In the genomic region with DNA sequence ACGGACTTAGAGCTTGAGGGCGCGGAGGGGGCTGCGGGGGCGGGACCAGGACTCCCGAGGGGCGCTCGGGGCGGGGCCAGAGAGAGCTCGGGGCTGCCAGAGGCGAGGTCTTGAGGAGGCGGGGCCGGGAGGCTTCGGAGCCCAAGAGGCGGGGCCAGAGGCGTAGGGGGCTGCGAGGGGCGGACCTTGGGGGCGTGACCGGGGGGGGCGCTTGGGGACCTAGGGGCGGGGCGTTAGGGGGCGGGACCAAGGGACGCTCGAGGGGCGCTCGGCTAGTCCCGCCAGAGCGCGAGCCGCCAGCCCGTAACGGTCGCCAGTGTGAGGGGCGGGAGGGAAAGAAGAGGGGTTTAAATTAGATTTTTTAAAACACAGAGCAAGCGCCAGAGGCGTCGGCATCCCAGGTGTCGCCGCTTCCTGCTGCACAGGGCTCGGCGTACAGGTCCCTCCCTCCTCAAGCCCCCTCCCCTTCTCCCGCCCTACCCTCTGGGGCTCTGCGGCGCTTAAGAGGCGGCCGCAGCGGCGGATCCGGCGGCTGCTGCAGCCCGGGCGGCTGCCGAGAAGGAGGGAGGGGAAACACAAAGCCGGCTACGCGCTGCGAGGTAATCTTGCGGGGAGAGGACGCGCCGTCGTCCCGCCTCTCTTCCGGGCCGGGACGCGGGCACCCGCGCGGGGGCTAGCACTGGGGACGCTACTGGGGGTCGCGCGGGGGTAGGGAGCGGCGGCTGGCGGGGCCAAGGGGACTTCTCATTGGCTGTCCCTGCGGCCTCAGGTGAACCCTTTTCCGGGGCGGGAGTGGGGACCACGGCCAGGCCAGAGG, we compare ENCODE assay signal across 1 cellular context.
TF ChIP-seq lines count a peak whose summit lies in the region.

A gene with protein sequence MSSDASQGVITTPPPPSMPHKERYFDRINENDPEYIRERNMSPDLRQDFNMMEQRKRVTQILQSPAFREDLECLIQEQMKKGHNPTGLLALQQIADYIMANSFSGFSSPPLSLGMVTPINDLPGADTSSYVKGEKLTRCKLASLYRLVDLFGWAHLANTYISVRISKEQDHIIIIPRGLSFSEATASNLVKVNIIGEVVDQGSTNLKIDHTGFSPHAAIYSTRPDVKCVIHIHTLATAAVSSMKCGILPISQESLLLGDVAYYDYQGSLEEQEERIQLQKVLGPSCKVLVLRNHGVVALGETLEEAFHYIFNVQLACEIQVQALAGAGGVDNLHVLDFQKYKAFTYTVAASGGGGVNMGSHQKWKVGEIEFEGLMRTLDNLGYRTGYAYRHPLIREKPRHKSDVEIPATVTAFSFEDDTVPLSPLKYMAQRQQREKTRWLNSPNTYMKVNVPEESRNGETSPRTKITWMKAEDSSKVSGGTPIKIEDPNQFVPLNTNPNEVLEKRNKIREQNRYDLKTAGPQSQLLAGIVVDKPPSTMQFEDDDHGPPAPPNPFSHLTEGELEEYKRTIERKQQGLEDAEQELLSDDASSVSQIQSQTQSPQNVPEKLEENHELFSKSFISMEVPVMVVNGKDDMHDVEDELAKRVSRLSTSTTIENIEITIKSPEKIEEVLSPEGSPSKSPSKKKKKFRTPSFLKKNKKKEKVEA (plus strand): TSS at position 284 of the 817 bp plus-strand sequence. CDS start 92,670 bp downstream, outside the sequence.

TF ChIP-seq in HepG2, 621 proteins besides CTCF, POLR2A, EP300 and RAD21 (continued from another document and continues in another):
- TF ChIP-seq, protein P1, sequence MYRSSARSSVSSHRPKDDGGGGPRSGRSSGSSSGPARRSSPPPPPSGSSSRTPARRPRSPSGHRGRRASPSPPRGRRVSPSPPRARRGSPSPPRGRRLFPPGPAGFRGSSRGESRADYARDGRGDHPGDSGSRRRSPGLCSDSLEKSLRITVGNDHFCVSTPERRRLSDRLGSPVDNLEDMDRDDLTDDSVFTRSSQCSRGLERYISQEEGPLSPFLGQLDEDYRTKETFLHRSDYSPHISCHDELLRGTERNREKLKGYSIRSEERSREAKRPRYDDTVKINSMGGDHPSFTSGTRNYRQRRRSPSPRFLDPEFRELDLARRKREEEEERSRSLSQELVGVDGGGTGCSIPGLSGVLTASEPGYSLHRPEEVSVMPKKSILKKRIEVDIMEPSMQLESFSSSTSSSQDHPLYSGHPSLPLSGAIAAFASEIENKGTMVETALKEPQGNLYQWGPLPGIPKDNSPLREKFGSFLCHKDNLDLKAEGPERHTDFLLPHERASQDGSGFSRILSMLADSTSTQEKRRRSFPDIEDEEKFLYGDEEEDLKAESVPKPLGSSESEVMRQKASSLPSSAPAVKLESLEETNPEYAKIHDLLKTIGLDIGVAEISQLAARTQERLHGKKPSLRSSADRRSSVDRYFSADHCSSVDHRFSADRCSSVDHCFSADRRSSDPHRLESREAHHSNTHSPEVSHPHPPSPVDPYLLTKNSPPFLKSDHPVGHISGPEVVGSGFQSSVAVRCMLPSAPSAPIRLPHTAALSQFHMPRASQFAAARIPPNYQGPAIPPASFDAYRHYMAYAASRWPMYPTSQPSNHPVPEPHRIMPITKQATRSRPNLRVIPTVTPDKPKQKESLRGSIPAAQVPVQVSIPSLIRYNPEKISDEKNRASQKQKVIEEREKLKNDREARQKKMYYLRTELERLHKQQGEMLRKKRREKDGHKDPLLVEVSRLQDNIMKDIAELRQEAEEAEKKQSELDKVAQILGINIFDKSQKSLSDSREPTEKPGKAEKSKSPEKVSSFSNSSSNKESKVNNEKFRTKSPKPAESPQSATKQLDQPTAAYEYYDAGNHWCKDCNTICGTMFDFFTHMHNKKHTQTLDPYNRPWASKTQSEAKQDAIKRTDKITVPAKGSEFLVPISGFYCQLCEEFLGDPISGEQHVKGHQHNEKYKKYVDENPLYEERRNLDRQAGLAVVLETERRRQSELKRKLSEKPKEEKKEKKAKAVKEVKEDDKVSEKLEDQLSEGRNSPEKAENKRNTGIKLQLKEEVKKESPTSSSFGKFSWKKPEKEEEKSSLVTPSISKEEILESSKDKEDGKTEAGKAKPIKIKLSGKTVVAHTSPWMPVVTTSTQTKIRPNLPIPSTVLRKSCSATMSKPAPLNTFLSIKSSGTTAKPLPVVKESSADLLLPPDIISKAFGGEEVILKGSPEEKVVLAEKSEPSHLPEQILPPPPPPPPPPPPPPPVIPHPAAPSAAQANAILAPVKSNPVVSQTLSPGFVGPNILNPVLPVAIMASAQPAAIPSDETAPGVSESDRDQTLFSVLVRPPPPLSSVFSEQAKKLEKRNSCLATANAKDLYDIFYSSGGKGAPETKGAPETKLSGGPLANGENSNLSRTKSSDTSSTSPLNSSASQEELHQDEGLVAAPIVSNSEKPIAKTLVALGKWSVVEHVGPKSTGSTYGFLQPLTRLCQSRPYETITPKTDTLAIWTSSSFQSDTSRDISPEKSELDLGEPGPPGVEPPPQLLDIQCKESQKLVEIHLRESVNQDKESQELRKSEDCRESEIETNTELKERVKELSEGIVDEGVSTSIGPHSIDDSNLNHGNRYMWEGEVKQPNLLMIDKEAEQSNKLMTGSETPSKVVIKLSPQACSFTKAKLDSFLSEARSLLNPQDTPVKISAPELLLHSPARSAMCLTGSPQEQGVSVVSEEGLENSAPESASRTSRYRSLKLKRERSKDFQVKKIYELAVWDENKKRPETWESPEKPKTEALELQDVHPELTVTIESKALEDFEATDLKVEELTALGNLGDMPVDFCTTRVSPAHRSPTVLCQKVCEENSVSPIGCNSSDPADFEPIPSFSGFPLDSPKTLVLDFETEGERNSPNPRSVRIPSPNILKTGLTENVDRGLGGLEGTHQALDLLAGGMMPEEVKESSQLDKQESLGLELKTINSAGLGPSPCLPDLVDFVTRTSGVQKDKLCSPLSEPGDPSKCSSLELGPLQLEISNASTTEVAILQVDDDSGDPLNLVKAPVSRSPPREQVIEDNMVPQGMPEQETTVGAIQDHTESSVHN (CRISPR knock-in tag; IDR thresholded peaks at IDR 0.05), result no peak
- TF ChIP-seq, protein P2, sequence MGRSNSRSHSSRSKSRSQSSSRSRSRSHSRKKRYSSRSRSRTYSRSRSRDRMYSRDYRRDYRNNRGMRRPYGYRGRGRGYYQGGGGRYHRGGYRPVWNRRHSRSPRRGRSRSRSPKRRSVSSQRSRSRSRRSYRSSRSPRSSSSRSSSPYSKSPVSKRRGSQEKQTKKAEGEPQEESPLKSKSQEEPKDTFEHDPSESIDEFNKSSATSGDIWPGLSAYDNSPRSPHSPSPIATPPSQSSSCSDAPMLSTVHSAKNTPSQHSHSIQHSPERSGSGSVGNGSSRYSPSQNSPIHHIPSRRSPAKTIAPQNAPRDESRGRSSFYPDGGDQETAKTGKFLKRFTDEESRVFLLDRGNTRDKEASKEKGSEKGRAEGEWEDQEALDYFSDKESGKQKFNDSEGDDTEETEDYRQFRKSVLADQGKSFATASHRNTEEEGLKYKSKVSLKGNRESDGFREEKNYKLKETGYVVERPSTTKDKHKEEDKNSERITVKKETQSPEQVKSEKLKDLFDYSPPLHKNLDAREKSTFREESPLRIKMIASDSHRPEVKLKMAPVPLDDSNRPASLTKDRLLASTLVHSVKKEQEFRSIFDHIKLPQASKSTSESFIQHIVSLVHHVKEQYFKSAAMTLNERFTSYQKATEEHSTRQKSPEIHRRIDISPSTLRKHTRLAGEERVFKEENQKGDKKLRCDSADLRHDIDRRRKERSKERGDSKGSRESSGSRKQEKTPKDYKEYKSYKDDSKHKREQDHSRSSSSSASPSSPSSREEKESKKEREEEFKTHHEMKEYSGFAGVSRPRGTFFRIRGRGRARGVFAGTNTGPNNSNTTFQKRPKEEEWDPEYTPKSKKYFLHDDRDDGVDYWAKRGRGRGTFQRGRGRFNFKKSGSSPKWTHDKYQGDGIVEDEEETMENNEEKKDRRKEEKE (IDR thresholded peaks at IDR 0.05), result no peak
- TF ChIP-seq, protein P3, sequence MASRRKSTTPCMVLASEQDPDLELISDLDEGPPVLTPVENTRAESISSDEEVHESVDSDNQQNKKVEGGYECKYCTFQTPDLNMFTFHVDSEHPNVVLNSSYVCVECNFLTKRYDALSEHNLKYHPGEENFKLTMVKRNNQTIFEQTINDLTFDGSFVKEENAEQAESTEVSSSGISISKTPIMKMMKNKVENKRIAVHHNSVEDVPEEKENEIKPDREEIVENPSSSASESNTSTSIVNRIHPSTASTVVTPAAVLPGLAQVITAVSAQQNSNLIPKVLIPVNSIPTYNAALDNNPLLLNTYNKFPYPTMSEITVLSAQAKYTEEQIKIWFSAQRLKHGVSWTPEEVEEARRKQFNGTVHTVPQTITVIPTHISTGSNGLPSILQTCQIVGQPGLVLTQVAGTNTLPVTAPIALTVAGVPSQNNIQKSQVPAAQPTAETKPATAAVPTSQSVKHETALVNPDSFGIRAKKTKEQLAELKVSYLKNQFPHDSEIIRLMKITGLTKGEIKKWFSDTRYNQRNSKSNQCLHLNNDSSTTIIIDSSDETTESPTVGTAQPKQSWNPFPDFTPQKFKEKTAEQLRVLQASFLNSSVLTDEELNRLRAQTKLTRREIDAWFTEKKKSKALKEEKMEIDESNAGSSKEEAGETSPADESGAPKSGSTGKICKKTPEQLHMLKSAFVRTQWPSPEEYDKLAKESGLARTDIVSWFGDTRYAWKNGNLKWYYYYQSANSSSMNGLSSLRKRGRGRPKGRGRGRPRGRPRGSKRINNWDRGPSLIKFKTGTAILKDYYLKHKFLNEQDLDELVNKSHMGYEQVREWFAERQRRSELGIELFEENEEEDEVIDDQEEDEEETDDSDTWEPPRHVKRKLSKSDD (CRISPR knock-in tag; IDR thresholded peaks at IDR 0.05; ENCODE audit: low read depth), result no peak
- TF ChIP-seq HDAC1 (CRISPR knock-in tag; IDR thresholded peaks at IDR 0.05), result no peak
- TF ChIP-seq, protein P4, sequence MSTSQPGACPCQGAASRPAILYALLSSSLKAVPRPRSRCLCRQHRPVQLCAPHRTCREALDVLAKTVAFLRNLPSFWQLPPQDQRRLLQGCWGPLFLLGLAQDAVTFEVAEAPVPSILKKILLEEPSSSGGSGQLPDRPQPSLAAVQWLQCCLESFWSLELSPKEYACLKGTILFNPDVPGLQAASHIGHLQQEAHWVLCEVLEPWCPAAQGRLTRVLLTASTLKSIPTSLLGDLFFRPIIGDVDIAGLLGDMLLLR (CRISPR knock-in tag; IDR thresholded peaks at IDR 0.05), result peak; percentile 4; the same call in 1 of the 2 replicates
- peak; percentile 60; the same call in 1 of the 2 replicates for TF ChIP-seq ZNF124 (CRISPR knock-in tag; IDR thresholded peaks at IDR 0.05)
- TF ChIP-seq, protein P5, sequence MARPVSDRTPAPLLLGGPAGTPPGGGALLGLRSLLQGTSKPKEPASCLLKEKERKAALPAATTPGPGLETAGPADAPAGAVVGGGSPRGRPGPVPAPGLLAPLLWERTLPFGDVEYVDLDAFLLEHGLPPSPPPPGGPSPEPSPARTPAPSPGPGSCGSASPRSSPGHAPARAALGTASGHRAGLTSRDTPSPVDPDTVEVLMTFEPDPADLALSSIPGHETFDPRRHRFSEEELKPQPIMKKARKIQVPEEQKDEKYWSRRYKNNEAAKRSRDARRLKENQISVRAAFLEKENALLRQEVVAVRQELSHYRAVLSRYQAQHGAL (CRISPR knock-in tag; IDR thresholded peaks at IDR 0.05; ENCODE audit: not compliant biosample characterization), result no peak
- no peak for TF ChIP-seq ZNF614 (CRISPR knock-in tag; IDR thresholded peaks at IDR 0.05; ENCODE audit: borderline replicate concordance)
- TF ChIP-seq, protein P6, sequence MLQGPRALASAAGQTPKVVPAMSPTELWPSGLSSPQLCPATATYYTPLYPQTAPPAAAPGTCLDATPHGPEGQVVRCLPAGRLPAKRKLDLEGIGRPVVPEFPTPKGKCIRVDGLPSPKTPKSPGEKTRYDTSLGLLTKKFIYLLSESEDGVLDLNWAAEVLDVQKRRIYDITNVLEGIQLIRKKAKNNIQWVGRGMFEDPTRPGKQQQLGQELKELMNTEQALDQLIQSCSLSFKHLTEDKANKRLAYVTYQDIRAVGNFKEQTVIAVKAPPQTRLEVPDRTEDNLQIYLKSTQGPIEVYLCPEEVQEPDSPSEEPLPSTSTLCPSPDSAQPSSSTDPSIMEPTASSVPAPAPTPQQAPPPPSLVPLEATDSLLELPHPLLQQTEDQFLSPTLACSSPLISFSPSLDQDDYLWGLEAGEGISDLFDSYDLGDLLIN (CRISPR knock-in tag; IDR thresholded peaks at IDR 0.05; ENCODE audit: borderline replicate concordance), result no peak
- no peak for TF ChIP-seq ZNF44 (CRISPR knock-in tag; IDR thresholded peaks at IDR 0.05)
- TF ChIP-seq SNAI1 (CRISPR knock-in tag; IDR thresholded peaks at IDR 0.05; ENCODE audit: borderline replicate concordance), result no peak
- TF ChIP-seq RXRA (CRISPR knock-in tag; IDR thresholded peaks at IDR 0.05), result peak; percentile 91
- TF ChIP-seq ZNF816 (CRISPR knock-in tag; IDR thresholded peaks at IDR 0.05; ENCODE audit: borderline replicate concordance), result no peak
- TF ChIP-seq, protein P7, sequence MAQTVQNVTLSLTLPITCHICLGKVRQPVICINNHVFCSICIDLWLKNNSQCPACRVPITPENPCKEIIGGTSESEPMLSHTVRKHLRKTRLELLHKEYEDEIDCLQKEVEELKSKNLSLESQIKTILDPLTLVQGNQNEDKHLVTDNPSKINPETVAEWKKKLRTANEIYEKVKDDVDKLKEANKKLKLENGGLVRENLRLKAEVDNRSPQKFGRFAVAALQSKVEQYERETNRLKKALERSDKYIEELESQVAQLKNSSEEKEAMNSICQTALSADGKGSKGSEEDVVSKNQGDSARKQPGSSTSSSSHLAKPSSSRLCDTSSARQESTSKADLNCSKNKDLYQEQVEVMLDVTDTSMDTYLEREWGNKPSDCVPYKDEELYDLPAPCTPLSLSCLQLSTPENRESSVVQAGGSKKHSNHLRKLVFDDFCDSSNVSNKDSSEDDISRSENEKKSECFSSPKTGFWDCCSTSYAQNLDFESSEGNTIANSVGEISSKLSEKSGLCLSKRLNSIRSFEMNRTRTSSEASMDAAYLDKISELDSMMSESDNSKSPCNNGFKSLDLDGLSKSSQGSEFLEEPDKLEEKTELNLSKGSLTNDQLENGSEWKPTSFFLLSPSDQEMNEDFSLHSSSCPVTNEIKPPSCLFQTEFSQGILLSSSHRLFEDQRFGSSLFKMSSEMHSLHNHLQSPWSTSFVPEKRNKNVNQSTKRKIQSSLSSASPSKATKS (CRISPR knock-in tag; IDR thresholded peaks at IDR 0.05), result no peak; the same call in 1 of the 2 replicates
